8 cellular contexts compared by ENCODE assay signal in genomic region chr2:134683561-134684112, GRCh38. TPM values are rescaled to one million over a fixed set of nuclear protein-coding genes. Genes with fewer than 3 reads are reported as not detected.
DNase-seq lines count a peak whose midpoint lies in the region; ATAC-seq and TF ChIP-seq lines count a peak whose summit lies in the region.

No MANE protein-coding gene starts in this region.

- intact Hi-C loops in Caco-2 (cut with micrococcal nuclease; ENCODE audit: unreplicated experiment): loop anchor here (1.0 kb wide), 1 partner anchor 15 kb away; no protein-coding TSS in a partner anchor

- H3K4me3 Mint-ChIP-seq in Caco-2 (ENCODE audit: unreplicated experiment): no peak overlapping the region

- H3K27ac Mint-ChIP-seq in Caco-2 (ENCODE audit: unreplicated experiment): no peak overlapping the region

- no peaks in the 10 kb centered on the region for H3K36me3 ChIP-seq in Caco-2 (ENCODE audit: control insufficient read depth, insufficient read depth, low read length)

- DNase-seq in NCI-H2196 (lab: John Stamatoyannopoulos, UW; ENCODE audit: unreplicated experiment): peak; percentile 5
- DNase-seq in kidney tubule cell (ENCODE audit: low spot score): peak; percentile 87
- DNase-seq in occipital lobe (lab: John Stamatoyannopoulos, UW): no peak
- DNase-seq in Caco-2: no peak
- no peak for DNase-seq in DMS 273 (lab: John Stamatoyannopoulos, UW; ENCODE audit: unreplicated experiment)

- no peaks in the 10 kb centered on the region for H3K27me3 ChIP-seq in Caco-2 (replicated peaks; ENCODE audit: control insufficient read depth, insufficient read depth, low read length)

- H3K4me1 Mint-ChIP-seq in Caco-2 (ENCODE audit: low read depth, unreplicated experiment): no peaks in the 10 kb centered on the region

- CTCF ChIA-PET in Caco-2 (lab: Charles Lee): no interaction called here

- H3K36me3 Mint-ChIP-seq in Caco-2 (ENCODE audit: insufficient read depth, unreplicated experiment): no peaks in the 10 kb centered on the region

- no TSS peak for BruUV-seq in Caco-2 (replicated peaks; lab: Mats Ljungman, UMichigan)

- no peaks in the 10 kb centered on the region for H3K9me3 ChIP-seq in Caco-2

- ATAC-seq in GM18508 (IDR thresholded peaks at IDR 0.05; ENCODE audit: insufficient read depth, unreplicated experiment) (peak; percentile 78), GM21825 (IDR thresholded peaks at IDR 0.05; ENCODE audit: unreplicated experiment) (peak; percentile 58), GM21786 (IDR thresholded peaks at IDR 0.05; ENCODE audit: unreplicated experiment) (no peak)

- no peak overlapping the region for H3K4me3 ChIP-seq in Caco-2 (ENCODE audit: low read depth, low read length)

- H3K27me3 Mint-ChIP-seq in Caco-2 (ENCODE audit: insufficient read depth, unreplicated experiment): peaks cover 6% of the 10 kb centered on the region

- TF ChIP-seq CTCF in Caco-2 (IDR thresholded peaks at IDR 0.05; ENCODE audit: insufficient read depth in 1 of 2, low read depth in 1 of 2, low read length in 1 of 2, severe bottlenecking in 1 of 2, unreplicated experiment in 1 of 2): no peak

- no peaks in the 10 kb centered on the region for H3K9me3 Mint-ChIP-seq in Caco-2 (ENCODE audit: unreplicated experiment)

- no peaks in the 10 kb centered on the region for H3K4me1 ChIP-seq in Caco-2

- POLR2A ChIA-PET in Caco-2 (lab: Charles Lee): no interaction called here

RNA-seq across cellular contexts. Expression of gene TMEM163, which starts 35.2 kb away (rescaled TPM):
- total RNA-seq in occipital lobe (14.3 TPM), Caco-2 (2022) (3.2 and 4.1 TPM in 2 replicates)

Comparison
In these comparisons a context has a peak if more than half of its experiments do, and no peak if none do; other contexts are left out.
1. DNase-seq: peak in NCI-H2196 (single experiment) and kidney tubule cell (single experiment); none in occipital lobe (single experiment), Caco-2 (0 of 2) and DMS 273 (single experiment).